ENCODE assay signal across 1 cellular context in the genomic region with DNA sequence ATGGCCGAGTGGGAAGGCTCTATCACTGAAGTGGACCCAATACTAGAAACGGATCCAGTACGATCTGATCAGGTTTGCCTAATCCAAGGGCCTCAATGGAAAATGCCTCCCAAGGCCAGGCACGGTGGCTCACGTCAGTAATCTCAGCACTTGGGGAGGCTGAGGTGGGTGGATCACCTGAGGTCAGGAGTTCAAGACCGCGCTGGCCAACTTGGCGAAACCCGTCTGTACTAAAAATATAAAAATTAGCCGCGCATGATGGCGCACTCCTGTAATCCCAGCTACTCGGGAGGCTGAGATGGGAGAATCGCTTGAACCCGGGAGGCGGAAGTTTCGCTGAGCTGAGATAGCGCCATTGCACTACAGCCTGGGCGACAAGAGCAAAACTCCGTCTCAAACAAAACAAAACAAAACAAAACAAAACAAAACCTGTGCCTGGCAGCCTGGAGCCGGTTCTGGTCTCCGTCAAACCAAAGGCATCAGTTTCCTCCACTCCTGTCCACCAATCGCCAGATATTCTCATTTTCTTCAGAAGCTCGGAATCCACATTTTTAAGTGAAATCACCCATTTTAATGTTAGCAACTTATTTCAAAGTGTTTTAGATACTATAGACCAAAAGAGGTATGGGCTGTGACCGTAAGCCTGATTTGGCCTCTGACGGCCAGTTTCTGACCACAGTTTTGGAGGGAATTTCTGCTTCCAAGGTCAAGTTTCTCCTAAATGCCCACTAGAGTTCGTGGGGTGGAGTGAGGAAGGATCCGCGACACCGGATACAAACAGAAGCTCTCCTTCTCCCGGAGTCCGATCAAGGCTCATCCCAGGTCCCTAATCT.
TF ChIP-seq lines count a peak whose summit lies in the region.

No MANE protein-coding gene starts in this region.

TF ChIP-seq in HepG2, 621 proteins besides CTCF, POLR2A, EP300 and RAD21 (continues in another document):
- no peak for TF ChIP-seq ZNF547 (CRISPR knock-in tag; IDR thresholded peaks at IDR 0.05)
- peak; percentile 46; the same call in 1 of the 2 replicates for TF ChIP-seq NR2C2 (CRISPR knock-in tag; IDR thresholded peaks at IDR 0.05; ENCODE audit: borderline replicate concordance)
- TF ChIP-seq, protein P1, sequence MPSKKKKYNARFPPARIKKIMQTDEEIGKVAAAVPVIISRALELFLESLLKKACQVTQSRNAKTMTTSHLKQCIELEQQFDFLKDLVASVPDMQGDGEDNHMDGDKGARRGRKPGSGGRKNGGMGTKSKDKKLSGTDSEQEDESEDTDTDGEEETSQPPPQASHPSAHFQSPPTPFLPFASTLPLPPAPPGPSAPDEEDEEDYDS (CRISPR knock-in tag; IDR thresholded peaks at IDR 0.05) = no peak
- no peak for TF ChIP-seq NR3C1 (CRISPR knock-in tag; IDR thresholded peaks at IDR 0.05)
- no peak for TF ChIP-seq GATAD1 (CRISPR knock-in tag; IDR thresholded peaks at IDR 0.05)
- TF ChIP-seq ZNF224 (CRISPR knock-in tag; IDR thresholded peaks at IDR 0.05) = no peak; the same call in 1 of the 2 replicates
- TF ChIP-seq, protein P2, sequence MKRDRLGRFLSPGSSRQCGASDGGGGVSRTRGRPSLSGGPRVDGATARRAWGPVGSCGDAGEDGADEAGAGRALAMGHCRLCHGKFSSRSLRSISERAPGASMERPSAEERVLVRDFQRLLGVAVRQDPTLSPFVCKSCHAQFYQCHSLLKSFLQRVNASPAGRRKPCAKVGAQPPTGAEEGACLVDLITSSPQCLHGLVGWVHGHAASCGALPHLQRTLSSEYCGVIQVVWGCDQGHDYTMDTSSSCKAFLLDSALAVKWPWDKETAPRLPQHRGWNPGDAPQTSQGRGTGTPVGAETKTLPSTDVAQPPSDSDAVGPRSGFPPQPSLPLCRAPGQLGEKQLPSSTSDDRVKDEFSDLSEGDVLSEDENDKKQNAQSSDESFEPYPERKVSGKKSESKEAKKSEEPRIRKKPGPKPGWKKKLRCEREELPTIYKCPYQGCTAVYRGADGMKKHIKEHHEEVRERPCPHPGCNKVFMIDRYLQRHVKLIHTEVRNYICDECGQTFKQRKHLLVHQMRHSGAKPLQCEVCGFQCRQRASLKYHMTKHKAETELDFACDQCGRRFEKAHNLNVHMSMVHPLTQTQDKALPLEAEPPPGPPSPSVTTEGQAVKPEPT (CRISPR knock-in tag; IDR thresholded peaks at IDR 0.05; ENCODE audit: low read depth) = no peak
- TF ChIP-seq ZFY (CRISPR knock-in tag; IDR thresholded peaks at IDR 0.05) = 0 out of 2 replicates have a peak, but pooled peaks have one; percentile 36
- no peak for TF ChIP-seq ZFP37 (CRISPR knock-in tag; IDR thresholded peaks at IDR 0.05; ENCODE audit: borderline replicate concordance)
- no peak for TF ChIP-seq NR2F2 (IDR thresholded peaks at IDR 0.05; ENCODE audit: borderline replicate concordance, low read depth)
- 0 out of 2 replicates have a peak, but pooled peaks have one; percentile 2 for TF ChIP-seq PPARG (CRISPR knock-in tag; conservative IDR thresholded peaks at IDR 0.05)
- TF ChIP-seq ZSCAN21 (CRISPR knock-in tag; IDR thresholded peaks at IDR 0.05; ENCODE audit: borderline replicate concordance) = no peak
- TF ChIP-seq TAF1 (CRISPR knock-in tag; IDR thresholded peaks at IDR 0.05) = no peak
- no peak for TF ChIP-seq ZNF746 (CRISPR knock-in tag; IDR thresholded peaks at IDR 0.05)
- no peak for TF ChIP-seq U2AF1 (optimal IDR thresholded peaks at IDR 0.05; ENCODE audit: low read depth, low read length)
- TF ChIP-seq, protein P3, sequence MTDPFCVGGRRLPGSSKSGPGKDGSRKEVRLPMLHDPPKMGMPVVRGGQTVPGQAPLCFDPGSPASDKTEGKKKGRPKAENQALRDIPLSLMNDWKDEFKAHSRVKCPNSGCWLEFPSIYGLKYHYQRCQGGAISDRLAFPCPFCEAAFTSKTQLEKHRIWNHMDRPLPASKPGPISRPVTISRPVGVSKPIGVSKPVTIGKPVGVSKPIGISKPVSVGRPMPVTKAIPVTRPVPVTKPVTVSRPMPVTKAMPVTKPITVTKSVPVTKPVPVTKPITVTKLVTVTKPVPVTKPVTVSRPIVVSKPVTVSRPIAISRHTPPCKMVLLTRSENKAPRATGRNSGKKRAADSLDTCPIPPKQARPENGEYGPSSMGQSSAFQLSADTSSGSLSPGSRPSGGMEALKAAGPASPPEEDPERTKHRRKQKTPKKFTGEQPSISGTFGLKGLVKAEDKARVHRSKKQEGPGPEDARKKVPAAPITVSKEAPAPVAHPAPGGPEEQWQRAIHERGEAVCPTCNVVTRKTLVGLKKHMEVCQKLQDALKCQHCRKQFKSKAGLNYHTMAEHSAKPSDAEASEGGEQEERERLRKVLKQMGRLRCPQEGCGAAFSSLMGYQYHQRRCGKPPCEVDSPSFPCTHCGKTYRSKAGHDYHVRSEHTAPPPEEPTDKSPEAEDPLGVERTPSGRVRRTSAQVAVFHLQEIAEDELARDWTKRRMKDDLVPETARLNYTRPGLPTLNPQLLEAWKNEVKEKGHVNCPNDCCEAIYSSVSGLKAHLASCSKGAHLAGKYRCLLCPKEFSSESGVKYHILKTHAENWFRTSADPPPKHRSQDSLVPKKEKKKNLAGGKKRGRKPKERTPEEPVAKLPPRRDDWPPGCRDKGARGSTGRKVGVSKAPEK (CRISPR knock-in tag; IDR thresholded peaks at IDR 0.05; ENCODE audit: borderline replicate concordance) = no peak
- TF ChIP-seq TGIF2 (CRISPR knock-in tag; IDR thresholded peaks at IDR 0.05) = 0 out of 2 replicates have a peak, but pooled peaks have one; percentile 7
- peak; percentile 35; the same call in 1 of the 2 replicates for TF ChIP-seq ZNF749 (CRISPR knock-in tag; IDR thresholded peaks at IDR 0.05; ENCODE audit: borderline replicate concordance)
- TF ChIP-seq JARID2 (CRISPR knock-in tag; IDR thresholded peaks at IDR 0.05; ENCODE audit: insufficient replicate concordance) = no peak
- TF ChIP-seq ZEB1 (IDR thresholded peaks at IDR 0.05; ENCODE audit: insufficient replicate concordance, low read depth) = no peak
- 0 out of 2 replicates have a peak, but pooled peaks have one; percentile 27 for TF ChIP-seq BRD4 (CRISPR knock-in tag; IDR thresholded peaks at IDR 0.05)
- no peak for TF ChIP-seq ZNF232 (CRISPR knock-in tag; IDR thresholded peaks at IDR 0.05; ENCODE audit: borderline replicate concordance)
- TF ChIP-seq THAP11 (CRISPR knock-in tag; IDR thresholded peaks at IDR 0.05) = no peak
- no peak for TF ChIP-seq FOXA3 (CRISPR knock-in tag; IDR thresholded peaks at IDR 0.05)
- TF ChIP-seq ZNF879 (CRISPR knock-in tag; IDR thresholded peaks at IDR 0.05) = peak; percentile 91
- no peak for TF ChIP-seq SYNCRIP (IDR thresholded peaks at IDR 0.05; ENCODE audit: insufficient read depth, low read depth, low read length)
- TF ChIP-seq, protein P4, sequence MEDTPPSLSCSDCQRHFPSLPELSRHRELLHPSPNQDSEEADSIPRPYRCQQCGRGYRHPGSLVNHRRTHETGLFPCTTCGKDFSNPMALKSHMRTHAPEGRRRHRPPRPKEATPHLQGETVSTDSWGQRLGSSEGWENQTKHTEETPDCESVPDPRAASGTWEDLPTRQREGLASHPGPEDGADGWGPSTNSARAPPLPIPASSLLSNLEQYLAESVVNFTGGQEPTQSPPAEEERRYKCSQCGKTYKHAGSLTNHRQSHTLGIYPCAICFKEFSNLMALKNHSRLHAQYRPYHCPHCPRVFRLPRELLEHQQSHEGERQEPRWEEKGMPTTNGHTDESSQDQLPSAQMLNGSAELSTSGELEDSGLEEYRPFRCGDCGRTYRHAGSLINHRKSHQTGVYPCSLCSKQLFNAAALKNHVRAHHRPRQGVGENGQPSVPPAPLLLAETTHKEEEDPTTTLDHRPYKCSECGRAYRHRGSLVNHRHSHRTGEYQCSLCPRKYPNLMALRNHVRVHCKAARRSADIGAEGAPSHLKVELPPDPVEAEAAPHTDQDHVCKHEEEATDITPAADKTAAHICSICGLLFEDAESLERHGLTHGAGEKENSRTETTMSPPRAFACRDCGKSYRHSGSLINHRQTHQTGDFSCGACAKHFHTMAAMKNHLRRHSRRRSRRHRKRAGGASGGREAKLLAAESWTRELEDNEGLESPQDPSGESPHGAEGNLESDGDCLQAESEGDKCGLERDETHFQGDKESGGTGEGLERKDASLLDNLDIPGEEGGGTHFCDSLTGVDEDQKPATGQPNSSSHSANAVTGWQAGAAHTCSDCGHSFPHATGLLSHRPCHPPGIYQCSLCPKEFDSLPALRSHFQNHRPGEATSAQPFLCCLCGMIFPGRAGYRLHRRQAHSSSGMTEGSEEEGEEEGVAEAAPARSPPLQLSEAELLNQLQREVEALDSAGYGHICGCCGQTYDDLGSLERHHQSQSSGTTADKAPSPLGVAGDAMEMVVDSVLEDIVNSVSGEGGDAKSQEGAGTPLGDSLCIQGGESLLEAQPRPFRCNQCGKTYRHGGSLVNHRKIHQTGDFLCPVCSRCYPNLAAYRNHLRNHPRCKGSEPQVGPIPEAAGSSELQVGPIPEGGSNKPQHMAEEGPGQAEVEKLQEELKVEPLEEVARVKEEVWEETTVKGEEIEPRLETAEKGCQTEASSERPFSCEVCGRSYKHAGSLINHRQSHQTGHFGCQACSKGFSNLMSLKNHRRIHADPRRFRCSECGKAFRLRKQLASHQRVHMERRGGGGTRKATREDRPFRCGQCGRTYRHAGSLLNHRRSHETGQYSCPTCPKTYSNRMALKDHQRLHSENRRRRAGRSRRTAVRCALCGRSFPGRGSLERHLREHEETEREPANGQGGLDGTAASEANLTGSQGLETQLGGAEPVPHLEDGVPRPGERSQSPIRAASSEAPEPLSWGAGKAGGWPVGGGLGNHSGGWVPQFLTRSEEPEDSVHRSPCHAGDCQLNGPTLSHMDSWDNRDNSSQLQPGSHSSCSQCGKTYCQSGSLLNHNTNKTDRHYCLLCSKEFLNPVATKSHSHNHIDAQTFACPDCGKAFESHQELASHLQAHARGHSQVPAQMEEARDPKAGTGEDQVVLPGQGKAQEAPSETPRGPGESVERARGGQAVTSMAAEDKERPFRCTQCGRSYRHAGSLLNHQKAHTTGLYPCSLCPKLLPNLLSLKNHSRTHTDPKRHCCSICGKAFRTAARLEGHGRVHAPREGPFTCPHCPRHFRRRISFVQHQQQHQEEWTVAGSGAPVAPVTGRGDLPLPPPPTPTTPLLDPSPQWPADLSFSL (CRISPR knock-in tag; IDR thresholded peaks at IDR 0.05) = no peak
- TF ChIP-seq ZNF557 (CRISPR knock-in tag; IDR thresholded peaks at IDR 0.05) = no peak
- no peak for TF ChIP-seq TEAD3 (CRISPR knock-in tag; optimal IDR thresholded peaks at IDR 0.05; ENCODE audit: borderline replicate concordance)
- TF ChIP-seq ZNF607 (CRISPR knock-in tag; IDR thresholded peaks at IDR 0.05; ENCODE audit: borderline replicate concordance) = peak; percentile 85; the same call in 1 of the 2 replicates
- no peak for TF ChIP-seq NFYC (CRISPR knock-in tag; IDR thresholded peaks at IDR 0.05)
- TF ChIP-seq, protein P5, sequence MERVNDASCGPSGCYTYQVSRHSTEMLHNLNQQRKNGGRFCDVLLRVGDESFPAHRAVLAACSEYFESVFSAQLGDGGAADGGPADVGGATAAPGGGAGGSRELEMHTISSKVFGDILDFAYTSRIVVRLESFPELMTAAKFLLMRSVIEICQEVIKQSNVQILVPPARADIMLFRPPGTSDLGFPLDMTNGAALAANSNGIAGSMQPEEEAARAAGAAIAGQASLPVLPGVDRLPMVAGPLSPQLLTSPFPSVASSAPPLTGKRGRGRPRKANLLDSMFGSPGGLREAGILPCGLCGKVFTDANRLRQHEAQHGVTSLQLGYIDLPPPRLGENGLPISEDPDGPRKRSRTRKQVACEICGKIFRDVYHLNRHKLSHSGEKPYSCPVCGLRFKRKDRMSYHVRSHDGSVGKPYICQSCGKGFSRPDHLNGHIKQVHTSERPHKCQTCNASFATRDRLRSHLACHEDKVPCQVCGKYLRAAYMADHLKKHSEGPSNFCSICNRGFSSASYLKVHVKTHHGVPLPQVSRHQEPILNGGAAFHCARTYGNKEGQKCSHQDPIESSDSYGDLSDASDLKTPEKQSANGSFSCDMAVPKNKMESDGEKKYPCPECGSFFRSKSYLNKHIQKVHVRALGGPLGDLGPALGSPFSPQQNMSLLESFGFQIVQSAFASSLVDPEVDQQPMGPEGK (CRISPR knock-in tag; IDR thresholded peaks at IDR 0.05) = no peak
- TF ChIP-seq, protein P6, sequence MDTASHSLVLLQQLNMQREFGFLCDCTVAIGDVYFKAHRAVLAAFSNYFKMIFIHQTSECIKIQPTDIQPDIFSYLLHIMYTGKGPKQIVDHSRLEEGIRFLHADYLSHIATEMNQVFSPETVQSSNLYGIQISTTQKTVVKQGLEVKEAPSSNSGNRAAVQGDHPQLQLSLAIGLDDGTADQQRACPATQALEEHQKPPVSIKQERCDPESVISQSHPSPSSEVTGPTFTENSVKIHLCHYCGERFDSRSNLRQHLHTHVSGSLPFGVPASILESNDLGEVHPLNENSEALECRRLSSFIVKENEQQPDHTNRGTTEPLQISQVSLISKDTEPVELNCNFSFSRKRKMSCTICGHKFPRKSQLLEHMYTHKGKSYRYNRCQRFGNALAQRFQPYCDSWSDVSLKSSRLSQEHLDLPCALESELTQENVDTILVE (CRISPR knock-in tag; IDR thresholded peaks at IDR 0.05) = no peak; the same call in 1 of the 2 replicates
- peak; percentile 64; the same call in 1 of the 2 replicates for TF ChIP-seq RXRA (CRISPR knock-in tag; IDR thresholded peaks at IDR 0.05)
- no peak for TF ChIP-seq TBP (CRISPR knock-in tag; IDR thresholded peaks at IDR 0.05)
- peak; percentile 62 for TF ChIP-seq SRSF1 (optimal IDR thresholded peaks at IDR 0.05; ENCODE audit: low read depth, low read length)
- 0 out of 2 replicates have a peak, but pooled peaks have one; percentile 53 for TF ChIP-seq ZNF572 (CRISPR knock-in tag; IDR thresholded peaks at IDR 0.05)
- TF ChIP-seq ETV6 (CRISPR knock-in tag; conservative IDR thresholded peaks at IDR 0.05) = no peak
- no peak for TF ChIP-seq ATF1 (CRISPR knock-in tag; IDR thresholded peaks at IDR 0.05)
- no peak for TF ChIP-seq PCBP2 (optimal IDR thresholded peaks at IDR 0.05; ENCODE audit: low read depth, low read length, poor library complexity, severe bottlenecking)
- TF ChIP-seq, protein P7, sequence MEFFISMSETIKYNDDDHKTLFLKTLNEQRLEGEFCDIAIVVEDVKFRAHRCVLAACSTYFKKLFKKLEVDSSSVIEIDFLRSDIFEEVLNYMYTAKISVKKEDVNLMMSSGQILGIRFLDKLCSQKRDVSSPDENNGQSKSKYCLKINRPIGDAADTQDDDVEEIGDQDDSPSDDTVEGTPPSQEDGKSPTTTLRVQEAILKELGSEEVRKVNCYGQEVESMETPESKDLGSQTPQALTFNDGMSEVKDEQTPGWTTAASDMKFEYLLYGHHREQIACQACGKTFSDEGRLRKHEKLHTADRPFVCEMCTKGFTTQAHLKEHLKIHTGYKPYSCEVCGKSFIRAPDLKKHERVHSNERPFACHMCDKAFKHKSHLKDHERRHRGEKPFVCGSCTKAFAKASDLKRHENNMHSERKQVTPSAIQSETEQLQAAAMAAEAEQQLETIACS (CRISPR knock-in tag; IDR thresholded peaks at IDR 0.05) = no peak
- TF ChIP-seq MBD4 (IDR thresholded peaks at IDR 0.05; ENCODE audit: borderline replicate concordance, low read length) = no peak
- TF ChIP-seq ARHGAP35 (CRISPR knock-in tag; IDR thresholded peaks at IDR 0.05; ENCODE audit: borderline replicate concordance) = no peak
- no peak for TF ChIP-seq HIVEP1 (CRISPR knock-in tag; IDR thresholded peaks at IDR 0.05)
- TF ChIP-seq ZSCAN22 (CRISPR knock-in tag; IDR thresholded peaks at IDR 0.05) = no peak
